ENCODE assay signal across 19 cellular contexts in the genomic region with DNA sequence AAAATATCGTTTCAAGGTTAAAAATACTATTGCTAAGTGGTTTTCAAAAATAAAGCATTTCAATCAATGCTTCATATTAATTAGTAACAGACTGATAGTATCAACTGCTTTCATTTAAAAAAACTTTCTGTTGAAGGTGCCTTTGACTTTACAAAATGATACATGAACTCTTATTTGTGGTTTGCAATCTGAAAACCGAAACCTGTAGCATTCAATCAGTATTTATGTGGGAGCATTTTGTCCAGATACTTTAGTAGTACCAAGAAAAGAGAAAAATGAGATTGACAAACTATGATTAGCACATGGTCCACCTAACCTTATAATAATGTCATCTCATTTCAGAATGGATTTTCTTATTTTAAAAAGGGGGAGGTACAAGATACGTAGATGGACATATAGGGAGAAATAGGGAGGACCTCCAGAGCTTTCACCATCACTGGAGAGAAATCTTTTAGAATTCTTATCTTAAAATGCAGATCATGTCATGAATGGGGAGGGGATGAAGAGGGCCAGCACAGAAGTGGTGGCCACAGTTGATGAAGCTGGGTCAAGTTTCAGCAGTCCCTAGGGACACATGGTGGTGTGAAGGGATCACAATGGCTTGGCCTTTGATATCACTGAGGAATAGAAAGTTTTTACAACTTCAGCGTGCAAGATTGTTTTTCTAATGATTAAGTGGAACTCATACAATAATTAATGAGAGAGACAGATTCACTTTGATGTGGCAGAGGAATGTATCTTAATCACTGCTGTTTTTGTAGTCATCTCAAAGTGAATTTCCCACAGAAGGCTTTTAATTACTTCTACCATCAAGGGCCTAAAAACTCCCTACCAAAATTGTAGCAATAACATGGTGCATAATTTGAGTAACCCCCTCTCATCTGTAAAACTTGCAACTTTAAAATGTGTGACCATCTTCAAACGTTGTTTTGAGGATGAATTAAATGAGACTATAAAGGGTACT.
"Had no signal": no experiment of that assay in that cellular context is flagged by ENCODE, and none has a peak within 500 bp of the region (broad histone marks: within the 10 kb centered on the region; RNA-seq: fewer than 3 reads in every experiment).

No MANE protein-coding gene starts in this region.

- H3K4me1 ChIP-seq: esophagus squamous epithelium, gastroesophageal sphincter, left ventricle myocardium inferior, lower lobe of right lung, psoas muscle, spleen, tibial nerve, upper lobe of right lung, vagina had no signal

- DNase-seq: dermis blood vessel endothelial cell; esophagus squamous epithelium; foreskin fibroblast; glutamatergic neuron; immature natural killer cell; left ventricle myocardium inferior; lower lobe of right lung; psoas muscle; spleen; stimulated activated CD4-positive, alpha-beta T cell treated with anti-CD3 and anti-CD28 coated beads, Interleukin-15, amount 100 ng/mL, for 24 hours; stimulated activated CD4-positive, alpha-beta T cell treated with anti-CD3 and anti-CD28 coated beads, Interleukin-1b, Interleukin-23, amount 100 ng/mL, for 48 hours; stimulated activated CD4-positive, alpha-beta T cell treated with anti-CD3 and anti-CD28 coated beads, Interleukin-4, amount 100 ng/mL, for 24 hours; upper lobe of right lung had no signal

- H3K36me3 ChIP-seq: esophagus squamous epithelium, gastroesophageal sphincter, left ventricle myocardium inferior, lower lobe of right lung, spleen, tibial nerve, upper lobe of right lung, vagina had no signal

- H3K27ac ChIP-seq: esophagus squamous epithelium, gastroesophageal sphincter, left ventricle myocardium inferior, lower lobe of right lung, psoas muscle, spleen, tibial nerve, upper lobe of right lung, vagina had no signal

- H3K4me3 ChIP-seq: esophagus squamous epithelium, gastroesophageal sphincter, left ventricle myocardium inferior, lower lobe of right lung, psoas muscle, spleen, tibial nerve, upper lobe of right lung, vagina had no signal

- H3K27me3 ChIP-seq: esophagus squamous epithelium, gastroesophageal sphincter, spleen, tibial nerve, upper lobe of right lung, vagina had no signal

- ATAC-seq: gastroesophageal sphincter; lower lobe of right lung; natural killer cell treated with Interleukin-12 subunit alpha and Interleukin-12 subunit beta and Interleukin-15 and Interleukin-18, amount 100 ng/mL, for 72 hours; psoas muscle; sciatic nerve; stimulated activated memory B cell treated with anti-CD40 and anti-IgM and Interleukin-4, amounts not matched to agents 10 μg/mL and 1 μg/mL and 100 μg/mL, for 72 hours; upper lobe of right lung had no signal

- H3K9me3 ChIP-seq: esophagus squamous epithelium, gastroesophageal sphincter, lower lobe of right lung, psoas muscle, tibial nerve, upper lobe of right lung, vagina had no signal
